20 cellular contexts compared by ENCODE assay signal in genomic region chr9:90466481-90466880, GRCh38.
"Had no signal": no experiment of that assay in that cellular context is flagged by ENCODE, and none has a peak within 500 bp of the region (broad histone marks: within the 10 kb centered on the region; RNA-seq: fewer than 3 reads in every experiment).

No MANE protein-coding gene starts in this region.

- H3K27me3 ChIP-seq: dorsolateral prefrontal cortex, esophagus squamous epithelium, left lung had no signal

- H3K9me3 ChIP-seq: esophagus squamous epithelium, gastroesophageal sphincter, heart right ventricle, left lung, lower lobe of right lung had no signal

- H3K4me1 ChIP-seq: esophagus squamous epithelium, gastroesophageal sphincter, heart right ventricle, left lung, lower lobe of right lung had no signal

- DNase-seq: dermis blood vessel endothelial cell; dorsolateral prefrontal cortex; effector CD4-positive, alpha-beta T cell; effector memory CD4-positive, alpha-beta T cell; esophagus squamous epithelium; foreskin fibroblast; foreskin melanocyte; glutamatergic neuron; head of caudate nucleus; heart right ventricle; hippocampal formation; left cardiac atrium; left lung; left ventricle myocardium superior; lower lobe of right lung; mesenchymal stem cell; naive thymus-derived CD4-positive, alpha-beta T cell had no signal

- H3K36me3 ChIP-seq: esophagus squamous epithelium, gastroesophageal sphincter, heart right ventricle, left lung, lower lobe of right lung had no signal

- H3K27ac Mint-ChIP-seq: mesothelial cell of epicardium; naive thymus-derived CD4-positive, alpha-beta T cell had no signal

- H3K27ac ChIP-seq: coronary artery, dorsolateral prefrontal cortex, esophagus squamous epithelium, gastroesophageal sphincter, heart right ventricle, left lung, lower lobe of right lung had no signal

- H3K4me3 ChIP-seq: coronary artery, dorsolateral prefrontal cortex, esophagus squamous epithelium, gastroesophageal sphincter, heart right ventricle, left lung, lower lobe of right lung had no signal

- ATAC-seq: gastroesophageal sphincter; heart right ventricle; left cardiac atrium; left lung; left ventricle myocardium superior; lower lobe of right lung; naive thymus-derived CD4-positive, alpha-beta T cell had no signal

- H3K36me3 Mint-ChIP-seq: naive thymus-derived CD4-positive, alpha-beta T cell had no signal

- H3K9me3 Mint-ChIP-seq: naive thymus-derived CD4-positive, alpha-beta T cell had no signal

- H3K4me3 Mint-ChIP-seq: mesothelial cell of epicardium; naive thymus-derived CD4-positive, alpha-beta T cell had no signal

- H3K4me1 Mint-ChIP-seq: mesothelial cell of epicardium; naive thymus-derived CD4-positive, alpha-beta T cell had no signal
